9 cellular contexts compared by ENCODE assay signal in genomic region chr3:150184426-150185071, GRCh38.
DNase-seq lines count a peak whose midpoint lies in the region; ATAC-seq, FAIRE-seq and TF ChIP-seq lines count a peak whose summit lies in the region.
"Had no signal": no experiment of that assay in that cellular context is flagged by ENCODE, and none has a peak within 500 bp of the region (broad histone marks: within the 10 kb centered on the region; RNA-seq: fewer than 3 reads in every experiment).

No MANE protein-coding gene starts in this region.

- no peaks in the 10 kb centered on the region for H3K36me3 ChIP-seq in neuron (ENCODE audit: insufficient read depth, low read length)

- peak; percentile 69 for FAIRE-seq in HTR-8/SVneo (lab: Jason Lieb, UNC)

- no peaks in the 10 kb centered on the region for H3K27me3 ChIP-seq in neuron (ENCODE audit: insufficient read depth, low read length)

- no peak for ATAC-seq in GM19324 (IDR thresholded peaks at IDR 0.05; ENCODE audit: low FRiP score, unreplicated experiment)

- H3K4me1 ChIP-seq in neuron (ENCODE audit: insufficient read depth, low read length): peaks cover 10% of the 10 kb centered on the region

- peaks cover 2% of the 10 kb centered on the region for H3K9me3 ChIP-seq in neuron (ENCODE audit: low read length)

- DNase-seq in EL (peak; percentile 38), HTR-8/SVneo (ENCODE audit: insufficient read length, low spot score) (peak; percentile 12), choroid plexus epithelial cell (ENCODE audit: low read depth) (peak; percentile 10), amygdala (lab: John Stamatoyannopoulos, UW) (no peak), T-helper 1 cell (no peak)
- no peak for DNase-seq in stimulated activated CD4-positive, alpha-beta T cell treated with anti-CD3 and anti-CD28 coated beads, Interleukin-4, amount 100 ng/mL, for 4 hours
- DNase-seq: NK-92 treated with Interleukin-12 subunit alpha and Interleukin-12 subunit beta, amount 100 ng/mL, for 24 hours had no signal

- TF ChIP-seq CTCF in choroid plexus epithelial cell (conservative IDR thresholded peaks at IDR 0.05; ENCODE audit: low read depth, low read length): no peak

- peak overlapping the region; percentile 68 for H2AFZ ChIP-seq in neuron (ENCODE audit: low read depth, low read length)

- peak overlapping the region; percentile 61 for H3K4me3 ChIP-seq in choroid plexus epithelial cell (ENCODE audit: low read depth, low read length)
- peak overlapping the region; percentile 43 for H3K4me3 ChIP-seq in neuron (ENCODE audit: low read length)

Comparison
In these comparisons a context has a peak if more than half of its experiments do, and no peak if none do; other contexts are left out.
1. DNase-seq: peak in EL (single experiment), HTR-8/SVneo (single experiment) and choroid plexus epithelial cell (single experiment); none in amygdala (0 of 56), stimulated activated CD4-positive, alpha-beta T cell treated with anti-CD3 and anti-CD28 coated beads, Interleukin-4, amount 100 ng/mL, for 4 hours (0 of 2) and T-helper 1 cell (0 of 5).